9 cellular contexts compared by ENCODE assay signal in genomic region chrX:6500717-6501116, GRCh38. TPM values are rescaled to one million over a fixed set of nuclear protein-coding genes. Genes with fewer than 3 reads are reported as not detected.
"Had no signal": no experiment of that assay in that cellular context is flagged by ENCODE, and none has a peak within 500 bp of the region (broad histone marks: within the 10 kb centered on the region; RNA-seq: fewer than 3 reads in every experiment).

No MANE protein-coding gene starts in this region.

- DNase-seq: IMR-90, KBM-7, KG1 had no signal

- H3K4me3 ChIP-seq: K562 had no signal

- FAIRE-seq: HTR-8/SVneo, K562 had no signal

- ATAC-seq: K562 had no signal

- H3K4me2 ChIP-seq: KMS-11 had no signal

- H3K9ac ChIP-seq: KMS-11 had no signal

- H3K27ac ChIP-seq: HL-60, KMS-11 had no signal

RNA-seq across cellular contexts. Expression of gene VCX3A, which starts 34.2 kb away (rescaled TPM):
- total RNA-seq: HT-29, IMR-90 had no signal
- polyA plus RNA-seq: IgD-negative memory B cell, IMR-90 had no signal
